In genomic region chr1:205354259-205354904, GRCh38 we compare ENCODE assay signal across 8 cellular contexts. TPM values are rescaled to one million over a fixed set of nuclear protein-coding genes. Genes with fewer than 3 reads are reported as not detected.
A peak's percentile ranks its signal among the peaks of the same experiment; 100 is the strongest.
DNase-seq lines count a peak whose midpoint lies in the region; ATAC-seq and TF ChIP-seq lines count a peak whose summit lies in the region.

No MANE protein-coding gene starts in this region.

- H3K4me1 Mint-ChIP-seq in CD8-positive, alpha-beta memory T cell, result no peaks in the 10 kb centered on the region

- no peak overlapping the region for H3K4me3 Mint-ChIP-seq in CD8-positive, alpha-beta memory T cell

- POLR2A ChIA-PET in CD8-positive, alpha-beta memory T cell (lab: Charles Lee), result interaction anchor here (0.6 to 1.0 kb wide), 3 partner anchors 77 to 245 kb away, joined by 3 read pairs; no protein-coding TSS in a partner anchor

- H3K36me3 Mint-ChIP-seq in CD8-positive, alpha-beta memory T cell, result no peaks in the 10 kb centered on the region

- no peak overlapping the region for H3K27ac ChIP-seq in CD8-positive, alpha-beta memory T cell (ENCODE audit: low read depth, low read length)

- CTCF ChIA-PET in CD8-positive, alpha-beta memory T cell (lab: Charles Lee), result interaction anchor here (0.6 to 4.0 kb wide), 35 partner anchors 9 to 238 kb away, joined by 3 to 61 read pairs (median 4); partner anchors contain the start of gene BLACAT1

- H3K9me3 ChIP-seq in CD8-positive, alpha-beta memory T cell (ENCODE audit: low read length), result no peaks in the 10 kb centered on the region

- peaks cover 11% of the 10 kb centered on the region for H3K27me3 ChIP-seq in CD8-positive, alpha-beta memory T cell (ENCODE audit: insufficient read depth, low read length, poor library complexity, severe bottlenecking)

- H3K27ac Mint-ChIP-seq in CD8-positive, alpha-beta memory T cell, result no peak overlapping the region

- no peaks in the 10 kb centered on the region for H3K4me1 ChIP-seq in CD8-positive, alpha-beta memory T cell (ENCODE audit: insufficient read depth, low read length)

- peaks cover 9 to 33% of the 10 kb centered on the region in 2 donors for H3K27me3 Mint-ChIP-seq in CD8-positive, alpha-beta memory T cell

- H3K36me3 ChIP-seq in CD8-positive, alpha-beta memory T cell (ENCODE audit: insufficient read depth, low read length), result no peaks in the 10 kb centered on the region

- H3K4me3 ChIP-seq in CD8-positive, alpha-beta memory T cell (ENCODE audit: low read length), result no peak overlapping the region
- H3K4me3 ChIP-seq in foreskin fibroblast (ENCODE audit: low read depth in 1 of 2, low read length in 2 of 2), result no peak overlapping the region

- TF ChIP-seq CTCF in foreskin fibroblast (IDR thresholded peaks at IDR 0.05; ENCODE audit: low read depth, low read length), result peak; percentile 77

- in situ Hi-C loops in KBM-7 (cut with MboI; ENCODE audit: low pct_unique_long_range_greater_than_20kb, low sequenced_read_pairs), result no loop called here

- no peaks in the 10 kb centered on the region for H3K9me3 Mint-ChIP-seq in CD8-positive, alpha-beta memory T cell

- peak; percentile 32 to 74 (median 46) for DNase-seq in CD8-positive, alpha-beta memory T cell
- DNase-seq in KBM-7 (peak; percentile 58), RKO (ENCODE audit: low spot score) (peak; percentile 67), foreskin fibroblast (peak; percentile 46 to 84), pons (ENCODE audit: low spot score) (peak; percentile 80)
- peak; percentile 20 to 29 for DNase-seq in activated T-helper 1 cell treated with anti-CD3 and anti-CD28 coated beads, Interleukin-2, amount 50 U/mL, for 16 hours (ENCODE audit: low read depth in 1 of 2, low spot score in 1 of 2)

- ATAC-seq in HG02759 (IDR thresholded peaks at IDR 0.05; ENCODE audit: unreplicated experiment), result no peak
- ATAC-seq in HG03097 (IDR thresholded peaks at IDR 0.05; ENCODE audit: low FRiP score, unreplicated experiment), result no peak

RNA-seq across cellular contexts. Expression of gene KLHDC8A, which starts 2.3 kb away (rescaled TPM):
- total RNA-seq in CD8-positive, alpha-beta memory T cell, result not detected
- polyA plus RNA-seq in CD8-positive, alpha-beta memory T cell, result not detected

RNA-seq across cellular contexts. Expression of gene NUAK2, which starts 32.8 kb away (rescaled TPM):
- total RNA-seq in CD8-positive, alpha-beta memory T cell, result 1 to 10 TPM; 4.5 to 4.7 TPM
- polyA plus RNA-seq in CD8-positive, alpha-beta memory T cell, result 32.1 TPM

Comparison
In these comparisons a context has a peak if more than half of its experiments do, and no peak if none do; other contexts are left out.
1. DNase-seq: peak in every context shown above with its lines; median percentile 80 in pons; 67 in RKO; 65 in foreskin fibroblast; 58 in KBM-7; 46 in CD8-positive, alpha-beta memory T cell; 24 in activated T-helper 1 cell treated with anti-CD3 and anti-CD28 coated beads, Interleukin-2, amount 50 U/mL, for 16 hours.